23 cellular contexts compared by ENCODE assay signal in the genomic region with DNA sequence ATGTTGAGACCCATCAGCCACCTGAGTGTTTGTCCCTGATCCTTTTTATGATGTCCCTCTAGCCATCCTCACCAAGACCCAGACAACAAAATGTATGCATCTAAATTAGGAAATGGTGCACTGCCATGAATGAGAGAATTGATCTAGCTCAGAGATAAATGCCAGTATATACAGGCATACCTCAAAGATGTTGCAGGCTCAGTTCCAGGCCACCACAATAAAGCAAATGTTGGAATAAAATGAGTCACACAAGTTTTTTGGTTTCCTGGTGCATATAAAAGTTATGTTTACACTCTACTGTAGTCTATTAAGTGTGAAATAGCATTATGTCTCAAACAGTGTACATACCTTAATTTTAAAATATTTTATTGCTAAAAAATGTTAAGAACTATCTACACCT.
"Had no signal": no experiment of that assay in that cellular context is flagged by ENCODE, and none has a peak within 500 bp of the region (broad histone marks: within the 10 kb centered on the region; RNA-seq: fewer than 3 reads in every experiment).

No MANE protein-coding gene starts in this region.

- H3K27ac ChIP-seq: brain microvascular endothelial cell, gastrocnemius medialis, heart right ventricle, left ventricle myocardium inferior, ovary, psoas muscle, tibial nerve, vagina, WERI-Rb-1 had no signal

- H3K4me3 Mint-ChIP-seq: activated CD4-positive, alpha-beta T cell treated with anti-CD3 and anti-CD28 coated beads, Interleukin-2, amount 10 ng/mL, durations not matched to agents 24 days and 14 days; immature natural killer cell; memory B cell; naive B cell had no signal

- H3K4me1 Mint-ChIP-seq: immature natural killer cell, memory B cell, naive B cell had no signal

- H3K36me3 Mint-ChIP-seq: immature natural killer cell, memory B cell, naive B cell had no signal

- H3K4me3 ChIP-seq: gastrocnemius medialis, heart right ventricle, left ventricle myocardium inferior, mucosa of descending colon, ovary, psoas muscle, tibial nerve, vagina had no signal

- H3K4me1 ChIP-seq: gastrocnemius medialis, heart right ventricle, left ventricle myocardium inferior, psoas muscle, tibial nerve, vagina had no signal

- H3K9me3 ChIP-seq: gastrocnemius medialis, heart right ventricle, mucosa of descending colon, ovary, psoas muscle, tibial nerve, vagina had no signal

- DNase-seq: activated CD4-positive, alpha-beta T cell treated with anti-CD3 and anti-CD28 coated beads, Interleukin-2, amount 10 ng/mL, durations not matched to agents 24 days and 14 days; activated naive CD4-positive, alpha-beta T cell; aorta; brain microvascular endothelial cell; cortex of kidney; effector CD4-positive, alpha-beta T cell; gastrocnemius medialis; heart right ventricle; immature natural killer cell; kidney glomerular epithelial cell; left ventricle myocardium inferior; mucosa of descending colon; naive B cell; ovary; psoas muscle; stimulated activated CD4-positive, alpha-beta T cell treated with anti-CD3 and anti-CD28 coated beads, Interleukin-2, amount 100 ng/mL, for 24 hours; stimulated activated naive CD4-positive, alpha-beta T cell treated with Interleukin-2 at 50 U/mL for 16 hours; WERI-Rb-1 had no signal

- H3K27ac Mint-ChIP-seq: activated CD4-positive, alpha-beta T cell treated with anti-CD3 and anti-CD28 coated beads, Interleukin-2, amount 10 ng/mL, durations not matched to agents 24 days and 14 days; immature natural killer cell; memory B cell had no signal

- H3K9me3 Mint-ChIP-seq: activated CD4-positive, alpha-beta T cell treated with anti-CD3 and anti-CD28 coated beads, Interleukin-2, amount 10 ng/mL, durations not matched to agents 24 days and 14 days; memory B cell; naive B cell had no signal

- H3K27me3 ChIP-seq: brain microvascular endothelial cell, gastrocnemius medialis, heart right ventricle, ovary, tibial nerve, vagina had no signal

- H3K36me3 ChIP-seq: brain microvascular endothelial cell, gastrocnemius medialis, heart right ventricle, left ventricle myocardium inferior, ovary, tibial nerve, vagina, WERI-Rb-1 had no signal

- ATAC-seq: esophagus mucosa, gastrocnemius medialis, heart right ventricle, mucosa of descending colon, psoas muscle, right cardiac atrium had no signal
